17 cellular contexts compared by ENCODE assay signal in the genomic region with DNA sequence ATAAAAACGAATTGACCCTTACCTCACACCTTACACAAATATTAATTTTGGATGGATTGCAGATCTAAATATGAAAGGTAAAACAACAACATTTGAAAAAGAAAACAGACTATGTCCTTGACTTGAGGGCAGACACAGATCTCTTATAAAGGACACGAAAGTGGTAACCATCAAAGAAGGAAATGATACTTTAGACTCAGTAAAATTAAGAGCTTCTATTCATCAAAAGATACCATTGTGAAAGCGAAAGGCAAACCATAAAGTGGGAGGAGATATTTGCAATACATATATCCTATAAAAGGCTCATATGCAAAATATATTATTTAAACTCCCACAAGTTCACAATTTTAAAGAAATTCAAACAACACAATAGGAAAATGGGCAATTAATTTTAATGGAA. TPM values are rescaled to one million over a fixed set of nuclear protein-coding genes. Genes with fewer than 3 reads are reported as not detected.
A peak's percentile ranks its signal among the peaks of the same experiment; 100 is the strongest.
DNase-seq lines count a peak whose midpoint lies in the region; ATAC-seq, FAIRE-seq and TF ChIP-seq lines count a peak whose summit lies in the region.
"Had no signal": no experiment of that assay in that cellular context is flagged by ENCODE, and none has a peak within 500 bp of the region (broad histone marks: within the 10 kb centered on the region; RNA-seq: fewer than 3 reads in every experiment).

No MANE protein-coding gene starts in this region.

- no peak overlapping the region for H2AFZ ChIP-seq in HepG2 (ENCODE audit: low read length)

- no peaks in the 10 kb centered on the region; the same call in 1 of the 2 replicates for H4K20me1 ChIP-seq in HepG2 (ENCODE audit: insufficient read depth, low read length)

- peaks cover 0 to 16% of the 10 kb centered on the region in 2 experiments; a peak in 3 of 5 replicates for H3K36me3 ChIP-seq in HepG2 (replicated peaks in 1 of 2; ENCODE audit: control insufficient read depth in 1 of 2, insufficient read depth in 2 of 2, low read length in 2 of 2)
- no peaks in the 10 kb centered on the region for H3K36me3 ChIP-seq in right lobe of liver
- no peaks in the 10 kb centered on the region for H3K36me3 ChIP-seq in endodermal cell (ENCODE audit: control insufficient read depth, insufficient read depth, low read length)
- H3K36me3 ChIP-seq: Peyer's patch, suprapubic skin had no signal

- H3K9ac ChIP-seq in HepG2 (ENCODE audit: insufficient read depth, low read depth, low read length) (no peak overlapping the region), endodermal cell (ENCODE audit: extremely low read depth, low read length, poor library complexity, severe bottlenecking) (no peak overlapping the region)

- intact Hi-C loops in HepG2 (cut with micrococcal nuclease; ENCODE audit: unreplicated experiment) (no loop called here), right lobe of liver (cut with DNase I) (no loop called here), left colon (cut with DNase I, micrococcal nuclease) (no loop called here)

- H3K27ac ChIP-seq in HepG2 (ENCODE audit: extremely low read length, insufficient read depth, low read length) (no peak overlapping the region), right lobe of liver (peak overlapping the region in 1 of 3 donors; percentile 68), endodermal cell (ENCODE audit: low read depth, low read length) (no peak overlapping the region)
- H3K27ac ChIP-seq: Peyer's patch, suprapubic skin had no signal

- H3K4me1 Mint-ChIP-seq in stimulated activated memory B cell treated with anti-CD40 and anti-IgM and Interleukin-4, amounts not matched to agents 10 μg/mL and 1 μg/mL and 100 μg/mL, for 72 hours, result peaks cover 5% of the 10 kb centered on the region
- H3K4me1 Mint-ChIP-seq in endodermal cell, result no peaks in the 10 kb centered on the region

- no peaks in the 10 kb centered on the region for H3K9me3 Mint-ChIP-seq in stimulated activated memory B cell treated with anti-CD40 and anti-IgM and Interleukin-4, amounts not matched to agents 10 μg/mL and 1 μg/mL and 100 μg/mL, for 72 hours
- H3K9me3 Mint-ChIP-seq in endodermal cell, result no peaks in the 10 kb centered on the region
- H3K9me3 Mint-ChIP-seq: activated T-helper 2 cell treated with anti-CD3 and anti-CD28 coated beads, Interferon-gamma antibody, Interleukin-2, Interleukin-4, amounts not matched to agents 10 μg/mL and 5 μg/mL and 100 μg/mL, durations not matched to agents 14 hours and 24 hours and 36 hours had no signal

- TF ChIP-seq EP300 in HepG2 (IDR thresholded peaks at IDR 0.05; ENCODE audit: low read depth in 2 of 2, low read length in 2 of 2) (no peak), HepG2 (CRISPR knock-in tag; IDR thresholded peaks at IDR 0.05; ENCODE audit: borderline replicate concordance) (no peak)

- DNase-seq in HepG2 (ENCODE audit: low spot score), result no peak
- DNase-seq in right lobe of liver, result no peak
- DNase-seq in endodermal cell, result no peak
- DNase-seq in left colon, result no peak
- no peak for DNase-seq in HCEC 1CT
- DNase-seq: erythroblast, mesendoderm, NCI-H187 treated with DMSO at 0.1 percent for 48 hours, Peyer's patch had no signal

- H3K27me3 ChIP-seq in HepG2 (ENCODE audit: control insufficient read depth in 1 of 2, insufficient read depth in 2 of 2, low read length in 2 of 2) (no peaks in the 10 kb centered on the region; a peak in 1 of 5 replicates), right lobe of liver (no peaks in the 10 kb centered on the region), endodermal cell (ENCODE audit: control insufficient read depth, insufficient read depth, low read length, poor library complexity, severe bottlenecking) (peaks cover 3% of the 10 kb centered on the region)
- H3K27me3 ChIP-seq: Peyer's patch had no signal

- CTCF ChIA-PET in HepG2 (lab: Yijun Ruan, JAX; ENCODE audit: low intra/inter-chr PET ratio, low total read pairs), result no interaction called here

- no peaks in the 10 kb centered on the region for H3K9me3 ChIP-seq in HepG2 (ENCODE audit: low read length)
- no peaks in the 10 kb centered on the region for H3K9me3 ChIP-seq in right lobe of liver
- H3K9me3 ChIP-seq in endodermal cell (ENCODE audit: control insufficient read depth, low read length), result no peaks in the 10 kb centered on the region
- H3K9me3 ChIP-seq: Peyer's patch, suprapubic skin had no signal

- peak overlapping the region; percentile 98; the same call in 1 of the 2 replicates for H3K4me2 ChIP-seq in HepG2 (ENCODE audit: low read depth, low read length)

- H3K4me1 ChIP-seq in HepG2 (ENCODE audit: insufficient read depth, low read length) (peaks cover 67% of the 10 kb centered on the region), right lobe of liver (peaks cover 0 to 41% (median 3%) of the 10 kb centered on the region in 4 donors), endodermal cell (ENCODE audit: control insufficient read depth, insufficient read depth, low read length) (no peaks in the 10 kb centered on the region)
- H3K4me1 ChIP-seq: Peyer's patch, suprapubic skin had no signal

- H3K27me3 Mint-ChIP-seq in stimulated activated memory B cell treated with anti-CD40 and anti-IgM and Interleukin-4, amounts not matched to agents 10 μg/mL and 1 μg/mL and 100 μg/mL, for 72 hours, result no peaks in the 10 kb centered on the region
- H3K27me3 Mint-ChIP-seq in endodermal cell (ENCODE audit: insufficient read depth), result peaks cover 24% of the 10 kb centered on the region

- no peak for FAIRE-seq in HepG2 (lab: Jason Lieb, UNC)
- FAIRE-seq: bronchial epithelial cell, H1 had no signal

- no TSS peak for BruUV-seq in HepG2 (replicated peaks; lab: Mats Ljungman, UMichigan)

- TF ChIP-seq POLR2A in HepG2 (IDR thresholded peaks at IDR 0.05; ENCODE audit: insufficient read depth in 1 of 2, low read depth in 2 of 2, low read length in 2 of 2) (no peak), right lobe of liver (IDR thresholded peaks at IDR 0.05) (no peak)

- no peak for TF ChIP-seq RAD21 in HepG2 (CRISPR knock-in tag; IDR thresholded peaks at IDR 0.05)

- H3K4me3 ChIP-seq in HepG2 (replicated peaks in 1 of 3; ENCODE audit: insufficient read depth in 1 of 3, low read depth in 2 of 3, low read length in 3 of 3) (no peak overlapping the region), right lobe of liver (no peak overlapping the region), endodermal cell (ENCODE audit: low read length) (no peak overlapping the region)
- H3K4me3 ChIP-seq: Peyer's patch, suprapubic skin had no signal

- ATAC-seq in HepG2 (no peak), right lobe of liver (no peak), GM21576 (IDR thresholded peaks at IDR 0.05; ENCODE audit: unreplicated experiment) (peak; percentile 91), HG03342 (IDR thresholded peaks at IDR 0.05; ENCODE audit: unreplicated experiment) (peak; percentile 92), left colon (no peak)
- ATAC-seq in stimulated activated memory B cell treated with anti-CD40 and anti-IgM and Interleukin-4, amounts not matched to agents 10 μg/mL and 1 μg/mL and 100 μg/mL, for 72 hours, result peak; percentile 36

- POLR2A ChIA-PET in HepG2 (lab: Yijun Ruan, JAX), result no interaction called here

- WGBS in HepG2 (ENCODE audit: low lambda C conversion rate), result 74% methylated on average over 3 of the region's 3 CpGs
- 29% methylated on average over 3 of the region's 3 CpGs for WGBS in right lobe of liver (ENCODE audit: insufficient coverage, low coverage, low lambda C conversion rate, missing lambda C conversion rate)
- WGBS in endodermal cell (ENCODE audit: insufficient coverage in 1 of 2, insufficient read length in 1 of 2), 2 experiments, result 100% methylated on average over 1 of the region's 3 CpGs; no CpG with 5 or more reads in 1 of the 2 experiments

- H3K36me3 Mint-ChIP-seq in stimulated activated memory B cell treated with anti-CD40 and anti-IgM and Interleukin-4, amounts not matched to agents 10 μg/mL and 1 μg/mL and 100 μg/mL, for 72 hours, result no peaks in the 10 kb centered on the region
- H3K36me3 Mint-ChIP-seq in endodermal cell (ENCODE audit: low read depth), result no peaks in the 10 kb centered on the region

- peaks cover 94% of the 10 kb centered on the region for H3K79me2 ChIP-seq in HepG2 (ENCODE audit: insufficient read depth, low read length)

- in situ Hi-C loops in HepG2 (cut with HindIII; ENCODE audit: extremely low pct_ligation_motif_present, low pct_unique_long_range_greater_than_20kb), result no loop called here

- H3K4me3 Mint-ChIP-seq in stimulated activated memory B cell treated with anti-CD40 and anti-IgM and Interleukin-4, amounts not matched to agents 10 μg/mL and 1 μg/mL and 100 μg/mL, for 72 hours, result no peak overlapping the region
- no peak overlapping the region for H3K4me3 Mint-ChIP-seq in endodermal cell

- TF ChIP-seq CTCF in HepG2 (CRISPR knock-in tag; IDR thresholded peaks at IDR 0.05) (no peak), right lobe of liver (IDR thresholded peaks at IDR 0.05) (no peak), endodermal cell (conservative IDR thresholded peaks at IDR 0.05) (no peak)

- no peak overlapping the region for H3K27ac Mint-ChIP-seq in stimulated activated memory B cell treated with anti-CD40 and anti-IgM and Interleukin-4, amounts not matched to agents 10 μg/mL and 1 μg/mL and 100 μg/mL, for 72 hours
- no peak overlapping the region for H3K27ac Mint-ChIP-seq in endodermal cell
- H3K27ac Mint-ChIP-seq: activated T-helper 2 cell treated with anti-CD3 and anti-CD28 coated beads, Interferon-gamma antibody, Interleukin-2, Interleukin-4, amounts not matched to agents 10 μg/mL and 5 μg/mL and 100 μg/mL, durations not matched to agents 14 hours and 24 hours and 36 hours had no signal

RNA-seq across cellular contexts. Expression of gene HEPACAM, which starts 5.0 kb away (rescaled TPM):
- total RNA-seq in HepG2 (2016; rRNA removed; fragmentation: Illumina TruSeq; extraction: Trizol), result 58.5 and 66.9 TPM in 2 replicates
- 17.6 and 18.7 TPM in 2 replicates for total RNA-seq in HepG2 (2016; cell fraction: cytosol; rRNA removed; fragmentation: Illumina TruSeq; extraction: Trizol; ENCODE audit: low read depth)
- total RNA-seq in HepG2 (2016; cell fraction: insoluble cytoplasmic fraction; rRNA removed; fragmentation: Illumina TruSeq; extraction: Trizol), result 53.8 and 67.4 TPM in 2 replicates
- total RNA-seq in HepG2 (2016; cell fraction: membrane; rRNA removed; fragmentation: Illumina TruSeq; extraction: Trizol), result 53.8 and 64.2 TPM in 2 replicates
- total RNA-seq in HepG2 (2016; cell fraction: nucleus; rRNA removed; fragmentation: Illumina TruSeq; extraction: Trizol), result 81.5 and 83.9 TPM in 2 replicates
- polyA plus RNA-seq in HepG2 (2011; rRNA removed), result 74.8 and 121 TPM in 2 replicates
- 47.5 and 102 TPM in 2 replicates for polyA plus RNA-seq in HepG2 (2011; cell fraction: cytosol; rRNA removed)
- polyA plus RNA-seq in HepG2 (2011; cell fraction: nucleus; rRNA removed), result 131 and 258 TPM in 2 replicates
- 59.1 and 64.3 TPM in 2 replicates for polyA plus RNA-seq in HepG2 (2012)
- polyA plus RNA-seq in HepG2 (2016; cell fraction: cytosol; fragmentation: Illumina TruSeq; extraction: Trizol; ENCODE audit: low read depth), result 10.5 and 13.0 TPM in 2 replicates
- polyA plus RNA-seq in HepG2 (2016; cell fraction: insoluble cytoplasmic fraction; fragmentation: Illumina TruSeq; extraction: Trizol; ENCODE audit: low read depth), result 31.3 and 35.9 TPM in 2 replicates
- polyA plus RNA-seq in HepG2 (2016; cell fraction: membrane; fragmentation: Illumina TruSeq; extraction: Trizol; ENCODE audit: low read depth), result 36.7 and 41.7 TPM in 2 replicates
- polyA plus RNA-seq in HepG2 (2016; cell fraction: nucleus; fragmentation: Illumina TruSeq; extraction: Trizol; ENCODE audit: insufficient read depth, low read depth), result 102 and 105 TPM in 2 replicates
- polyA minus RNA-seq in HepG2 (2011; rRNA and poly(A)+ RNA removed; ENCODE audit: low replicate concordance), result 0.19 and 706 TPM in 2 replicates
- 95.5 and 142 TPM in 2 replicates for polyA minus RNA-seq in HepG2 (2011; cell fraction: cytosol; rRNA and poly(A)+ RNA removed)
- 137 and 199 TPM in 2 replicates for polyA minus RNA-seq in HepG2 (2011; cell fraction: nucleus; rRNA and poly(A)+ RNA removed)
- 10 to 100 TPM in 1 of 6 experiments, 1 to 10 TPM in 4, under 1 TPM in 1; 0.30 to 30.8 (median 2.3) TPM for total RNA-seq in right lobe of liver
- total RNA-seq in endodermal cell, result not detected
- not detected for polyA plus RNA-seq in endodermal cell (2013, experiment 1 of 2)
- not detected for polyA plus RNA-seq in endodermal cell (2013, experiment 2 of 2)
- under 1 TPM in 1 of 2 donors, not detected in 1; 0.14 TPM for total RNA-seq in left colon
- total RNA-seq: activated T-helper 2 cell treated with anti-CD3 and anti-CD28 coated beads, Interferon-gamma antibody, Interleukin-2, Interleukin-4, amounts not matched to agents 10 μg/mL and 5 μg/mL and 100 μg/mL, durations not matched to agents 14 hours and 24 hours and 36 hours; bronchial epithelial cell; H1; pulmonary artery endothelial cell had no signal
- polyA plus RNA-seq: H1 had no signal

RNA-seq across cellular contexts. Expression of gene HEPN1, which starts 11.7 kb away (rescaled TPM):
- total RNA-seq in HepG2 (2016; rRNA removed; fragmentation: Illumina TruSeq; extraction: Trizol) (not detected in 2 replicates), right lobe of liver (under 1 TPM in 1 of 6 experiments, not detected in 5; 0.18 TPM), endodermal cell (not detected), left colon (not detected)
- total RNA-seq in HepG2 (2016; cell fraction: cytosol; rRNA removed; fragmentation: Illumina TruSeq; extraction: Trizol; ENCODE audit: low read depth), result not detected in 2 replicates
- not detected in 2 replicates for total RNA-seq in HepG2 (2016; cell fraction: insoluble cytoplasmic fraction; rRNA removed; fragmentation: Illumina TruSeq; extraction: Trizol)
- not detected in 2 replicates for total RNA-seq in HepG2 (2016; cell fraction: membrane; rRNA removed; fragmentation: Illumina TruSeq; extraction: Trizol)
- total RNA-seq in HepG2 (2016; cell fraction: nucleus; rRNA removed; fragmentation: Illumina TruSeq; extraction: Trizol), result not detected in 2 replicates
- polyA plus RNA-seq in HepG2 (2011; rRNA removed), result not detected in 2 replicates
- polyA plus RNA-seq in HepG2 (2011; cell fraction: cytosol; rRNA removed), result not detected in 2 replicates
- not detected in 2 replicates for polyA plus RNA-seq in HepG2 (2011; cell fraction: nucleus; rRNA removed)
- polyA plus RNA-seq in HepG2 (2012), result 34.1 and 38.2 TPM in 2 replicates
- polyA plus RNA-seq in HepG2 (2016; cell fraction: cytosol; fragmentation: Illumina TruSeq; extraction: Trizol; ENCODE audit: low read depth), result not detected in 2 replicates
- not detected in 2 replicates for polyA plus RNA-seq in HepG2 (2016; cell fraction: insoluble cytoplasmic fraction; fragmentation: Illumina TruSeq; extraction: Trizol; ENCODE audit: low read depth)
- polyA plus RNA-seq in HepG2 (2016; cell fraction: membrane; fragmentation: Illumina TruSeq; extraction: Trizol; ENCODE audit: low read depth), result not detected in 2 replicates
- not detected in 2 replicates for polyA plus RNA-seq in HepG2 (2016; cell fraction: nucleus; fragmentation: Illumina TruSeq; extraction: Trizol; ENCODE audit: insufficient read depth, low read depth)
- polyA minus RNA-seq in HepG2 (2011; rRNA and poly(A)+ RNA removed; ENCODE audit: low replicate concordance), result not detected in 2 replicates
- 0.70 TPM in 1 of 2 replicates, not detected in the other for polyA minus RNA-seq in HepG2 (2011; cell fraction: cytosol; rRNA and poly(A)+ RNA removed)
- 0.26 TPM in 1 of 2 replicates, not detected in the other for polyA minus RNA-seq in HepG2 (2011; cell fraction: nucleus; rRNA and poly(A)+ RNA removed)
- polyA plus RNA-seq in endodermal cell (2013, experiment 1 of 2), result not detected
- not detected for polyA plus RNA-seq in endodermal cell (2013, experiment 2 of 2)
- total RNA-seq: activated T-helper 2 cell treated with anti-CD3 and anti-CD28 coated beads, Interferon-gamma antibody, Interleukin-2, Interleukin-4, amounts not matched to agents 10 μg/mL and 5 μg/mL and 100 μg/mL, durations not matched to agents 14 hours and 24 hours and 36 hours; bronchial epithelial cell; H1; Peyer's patch; pulmonary artery endothelial cell; suprapubic skin had no signal
- polyA plus RNA-seq: H1 had no signal

RNA-seq across cellular contexts. Expression of gene CCDC15, which starts 23.2 kb away (rescaled TPM):
- total RNA-seq in HepG2 (2016; rRNA removed; fragmentation: Illumina TruSeq; extraction: Trizol), result 4.6 and 6.5 TPM in 2 replicates
- total RNA-seq in HepG2 (2016; cell fraction: cytosol; rRNA removed; fragmentation: Illumina TruSeq; extraction: Trizol; ENCODE audit: low read depth), result 3.4 and 5.0 TPM in 2 replicates
- total RNA-seq in HepG2 (2016; cell fraction: insoluble cytoplasmic fraction; rRNA removed; fragmentation: Illumina TruSeq; extraction: Trizol), result 4.3 and 5.4 TPM in 2 replicates
- total RNA-seq in HepG2 (2016; cell fraction: membrane; rRNA removed; fragmentation: Illumina TruSeq; extraction: Trizol), result 2.5 and 3.6 TPM in 2 replicates
- 9.8 and 10.9 TPM in 2 replicates for total RNA-seq in HepG2 (2016; cell fraction: nucleus; rRNA removed; fragmentation: Illumina TruSeq; extraction: Trizol)
- 1.2 and 2.2 TPM in 2 replicates for polyA plus RNA-seq in HepG2 (2011; rRNA removed)
- 0.63 and 0.85 TPM in 2 replicates for polyA plus RNA-seq in HepG2 (2011; cell fraction: cytosol; rRNA removed)
- polyA plus RNA-seq in HepG2 (2011; cell fraction: nucleus; rRNA removed), result 1.5 and 2.5 TPM in 2 replicates
- 0.69 and 1.7 TPM in 2 replicates for polyA plus RNA-seq in HepG2 (2012)
- 0.19 and 0.21 TPM in 2 replicates for polyA plus RNA-seq in HepG2 (2016; cell fraction: cytosol; fragmentation: Illumina TruSeq; extraction: Trizol; ENCODE audit: low read depth)
- polyA plus RNA-seq in HepG2 (2016; cell fraction: insoluble cytoplasmic fraction; fragmentation: Illumina TruSeq; extraction: Trizol; ENCODE audit: low read depth), result 3.6 and 4.3 TPM in 2 replicates
- polyA plus RNA-seq in HepG2 (2016; cell fraction: membrane; fragmentation: Illumina TruSeq; extraction: Trizol; ENCODE audit: low read depth), result 0.18 and 0.38 TPM in 2 replicates
- 4.4 and 5.8 TPM in 2 replicates for polyA plus RNA-seq in HepG2 (2016; cell fraction: nucleus; fragmentation: Illumina TruSeq; extraction: Trizol; ENCODE audit: insufficient read depth, low read depth)
- 1.2 TPM in 1 of 2 replicates, not detected in the other for polyA minus RNA-seq in HepG2 (2011; rRNA and poly(A)+ RNA removed; ENCODE audit: low replicate concordance)
- polyA minus RNA-seq in HepG2 (2011; cell fraction: cytosol; rRNA and poly(A)+ RNA removed), result 1.6 and 2.1 TPM in 2 replicates
- 11.4 and 20.6 TPM in 2 replicates for polyA minus RNA-seq in HepG2 (2011; cell fraction: nucleus; rRNA and poly(A)+ RNA removed)
- 1 to 10 TPM in 2 of 6 experiments, under 1 TPM in 4; 0.57 to 1.8 (median 0.70) TPM for total RNA-seq in right lobe of liver
- total RNA-seq in endodermal cell, result 1 to 10 TPM; 3.3 TPM
- polyA plus RNA-seq in endodermal cell (2013, experiment 1 of 2), result 5.3 TPM
- 5.1 TPM for polyA plus RNA-seq in endodermal cell (2013, experiment 2 of 2)
- 1 to 10 TPM in 1 of 2 donors, under 1 TPM in 1; 0.53 to 1.2 TPM for total RNA-seq in left colon

RNA-seq across cellular contexts. Expression of gene ROBO4, which starts 33.1 kb away (rescaled TPM):
- 0.07 TPM in 1 of 2 replicates, not detected in the other for total RNA-seq in HepG2 (2016; rRNA removed; fragmentation: Illumina TruSeq; extraction: Trizol)
- not detected in 2 replicates for total RNA-seq in HepG2 (2016; cell fraction: cytosol; rRNA removed; fragmentation: Illumina TruSeq; extraction: Trizol; ENCODE audit: low read depth)
- not detected in 2 replicates for total RNA-seq in HepG2 (2016; cell fraction: insoluble cytoplasmic fraction; rRNA removed; fragmentation: Illumina TruSeq; extraction: Trizol)
- not detected in 2 replicates for total RNA-seq in HepG2 (2016; cell fraction: membrane; rRNA removed; fragmentation: Illumina TruSeq; extraction: Trizol)
- total RNA-seq in HepG2 (2016; cell fraction: nucleus; rRNA removed; fragmentation: Illumina TruSeq; extraction: Trizol), result not detected in 2 replicates
- 0.47 and 1.1 TPM in 2 replicates for polyA plus RNA-seq in HepG2 (2011; rRNA removed)
- 0.21 and 0.60 TPM in 2 replicates for polyA plus RNA-seq in HepG2 (2011; cell fraction: cytosol; rRNA removed)
- 4.1 and 9.2 TPM in 2 replicates for polyA plus RNA-seq in HepG2 (2011; cell fraction: nucleus; rRNA removed)
- 2.2 and 2.4 TPM in 2 replicates for polyA plus RNA-seq in HepG2 (2012)
- not detected in 2 replicates for polyA plus RNA-seq in HepG2 (2016; cell fraction: cytosol; fragmentation: Illumina TruSeq; extraction: Trizol; ENCODE audit: low read depth)
- not detected in 2 replicates for polyA plus RNA-seq in HepG2 (2016; cell fraction: insoluble cytoplasmic fraction; fragmentation: Illumina TruSeq; extraction: Trizol; ENCODE audit: low read depth)
- not detected in 2 replicates for polyA plus RNA-seq in HepG2 (2016; cell fraction: membrane; fragmentation: Illumina TruSeq; extraction: Trizol; ENCODE audit: low read depth)
- 0.51 and 0.55 TPM in 2 replicates for polyA plus RNA-seq in HepG2 (2016; cell fraction: nucleus; fragmentation: Illumina TruSeq; extraction: Trizol; ENCODE audit: insufficient read depth, low read depth)
- polyA minus RNA-seq in HepG2 (2011; rRNA and poly(A)+ RNA removed; ENCODE audit: low replicate concordance), result 6.3 TPM in 1 of 2 replicates, not detected in the other
- polyA minus RNA-seq in HepG2 (2011; cell fraction: cytosol; rRNA and poly(A)+ RNA removed), result 2.1 and 2.7 TPM in 2 replicates
- polyA minus RNA-seq in HepG2 (2011; cell fraction: nucleus; rRNA and poly(A)+ RNA removed), result 3.7 and 7.2 TPM in 2 replicates
- total RNA-seq in right lobe of liver, result 10 to 100 TPM in 3 of 6 experiments, 1 to 10 TPM in 3; 3.6 to 18.8 (median 9.0) TPM
- total RNA-seq in endodermal cell, result under 1 TPM in 1 of 2 donors, not detected in 1; 0.59 TPM
- polyA plus RNA-seq in endodermal cell (2013, experiment 1 of 2), result 0.04 TPM
- polyA plus RNA-seq in endodermal cell (2013, experiment 2 of 2), result not detected
- total RNA-seq in left colon, result 1 to 10 TPM; 4.3 to 4.8 TPM
- total RNA-seq: activated T-helper 2 cell treated with anti-CD3 and anti-CD28 coated beads, Interferon-gamma antibody, Interleukin-2, Interleukin-4, amounts not matched to agents 10 μg/mL and 5 μg/mL and 100 μg/mL, durations not matched to agents 14 hours and 24 hours and 36 hours; bronchial epithelial cell; H1 had no signal

Comparison
In these comparisons a context has a peak if more than half of its experiments do, and no peak if none do; other contexts are left out.
1. ATAC-seq: peak in GM21576 (single experiment), HG03342 (single experiment) and stimulated activated memory B cell treated with anti-CD40 and anti-IgM and Interleukin-4, amounts not matched to agents 10 μg/mL and 1 μg/mL and 100 μg/mL, for 72 hours (single experiment); none in HepG2 (single experiment), right lobe of liver (0 of 4) and left colon (single experiment).